28 cellular contexts compared by ENCODE assay signal in genomic region chr18:21900594-21901352, GRCh38.
"Had no signal": no experiment of that assay in that cellular context is flagged by ENCODE, and none has a peak within 500 bp of the region (broad histone marks: within the 10 kb centered on the region; RNA-seq: fewer than 3 reads in every experiment).

No MANE protein-coding gene starts in this region.

- H3K27ac ChIP-seq: ascending aorta, esophagus muscularis mucosa, foreskin keratinocyte, ovary, right lobe of liver, stomach, thyroid gland had no signal

- ATAC-seq: foreskin keratinocyte; left ventricle myocardium superior; stimulated activated naive B cell treated with anti-CD40 and anti-IgM and Interleukin-4, amounts not matched to agents 10 μg/mL and 1 μg/mL and 100 μg/mL, for 72 hours; T-helper 17 cell; WTC11 had no signal

- H3K4me3 ChIP-seq: ascending aorta, ovary, right lobe of liver, thyroid gland had no signal

- FAIRE-seq: islet of Langerhans had no signal

- H3K36me3 ChIP-seq: ascending aorta, esophagus muscularis mucosa, ovary, right lobe of liver, stomach, thyroid gland had no signal

- H3K27me3 ChIP-seq: ascending aorta, ovary, right lobe of liver, thyroid gland had no signal

- H3K9me3 ChIP-seq: ascending aorta, esophagus muscularis mucosa, ovary, right lobe of liver, stomach, thyroid gland had no signal

- DNase-seq: activated CD4-positive, alpha-beta memory T cell treated with anti-CD3 and anti-CD28 coated beads, Interleukin-2, amount 10 ng/mL, durations not matched to agents 7 days and 5 days; activated CD4-positive, alpha-beta T cell treated with anti-CD3 and anti-CD28 coated beads for 1 hour; activated CD4-positive, alpha-beta T cell treated with anti-CD3 and anti-CD28 coated beads, Interleukin-2, amount 10 ng/mL, durations not matched to agents 7 days and 5 days; activated CD8-positive, alpha-beta memory T cell treated with anti-CD3 and anti-CD28 coated beads, Interleukin-2, amount 50 U/mL, for 48 hours; activated gamma-delta T cell; activated naive CD4-positive, alpha-beta T cell treated with anti-CD3 and anti-CD28 coated beads, Interleukin-2, amount 10 ng/mL, durations not matched to agents 7 days and 5 days; activated naive CD8-positive, alpha-beta T cell treated with anti-CD3 and anti-CD28 coated beads, Interleukin-2, amount 10 ng/mL, durations not matched to agents 7 days and 5 days; activated T-cell treated with anti-CD3 and anti-CD28 coated beads, Interleukin-2, amount 50 U/mL, for 24 hours; caudate nucleus; dermis blood vessel endothelial cell; effector CD4-positive, alpha-beta T cell; foreskin keratinocyte; left ventricle myocardium superior; nephron progenitor cell; ovary; right lobe of liver; stimulated activated CD4-positive, alpha-beta T cell treated with anti-CD3 and anti-CD28 coated beads, Interleukin-1b, Interleukin-23, amount 100 ng/mL, for 48 hours; stimulated activated CD4-positive, alpha-beta T cell treated with anti-CD3 and anti-CD28 coated beads, Interleukin-4, amount 100 ng/mL, for 4 hours; stimulated activated CD8-positive, alpha-beta memory T cell treated with anti-CD3 and anti-CD28 coated beads, Interleukin-4, amount 100 ng/mL, for 48 hours; stimulated activated naive B cell treated with anti-CD40 and anti-IgM and Interleukin-4, amounts not matched to agents 10 μg/mL and 1 μg/mL and 100 μg/mL, for 72 hours; stomach; SW 1271; T-helper 17 cell; thyroid gland had no signal

- H3K4me1 ChIP-seq: ascending aorta, foreskin keratinocyte, right lobe of liver, thyroid gland had no signal
